ENCODE assay signal across 16 cellular contexts in genomic region chr3:44363591-44363990, GRCh38. TPM values are rescaled to one million over a fixed set of nuclear protein-coding genes. Genes with fewer than 3 reads are reported as not detected.
DNase-seq lines count a peak whose midpoint lies in the region; ATAC-seq, FAIRE-seq and TF ChIP-seq lines count a peak whose summit lies in the region.
"Had no signal": no experiment of that assay in that cellular context is flagged by ENCODE, and none has a peak within 500 bp of the region (broad histone marks: within the 10 kb centered on the region; RNA-seq: fewer than 3 reads in every experiment).

No MANE protein-coding gene starts in this region.

- SMC1A ChIA-PET in GM12878 (lab: Charles Lee; ENCODE audit: uncharacterized antibody, unreplicated experiment) = interaction anchor here (0.9 to 3.7 kb wide), 6 partner anchors 8 to 148 kb away, joined by 4 to 40 read pairs (median 4); partner anchors contain the start of gene TCAIM

- H3K36me3 Mint-ChIP-seq in nephron (ENCODE audit: low read depth) = peaks cover 20% of the 10 kb centered on the region
- H3K36me3 Mint-ChIP-seq: natural killer cell had no signal

- H3K9me3 Mint-ChIP-seq in nephron = no peaks in the 10 kb centered on the region
- H3K9me3 Mint-ChIP-seq: activated naive CD8-positive, alpha-beta T cell treated with anti-CD3 and anti-CD28 coated beads, Interleukin-2, amount 50 U/mL, for 24 hours; effector memory CD8-positive, alpha-beta T cell; natural killer cell had no signal

- RAD21 ChIA-PET in GM12878 (lab: Charles Lee; ENCODE audit: unreplicated experiment) = interaction anchor here (1.0 to 3.0 kb wide), 4 partner anchors 24 to 76 kb away, joined by 3 to 35 read pairs (median 8); partner anchors contain the start of gene TCAIM

- H3K27me3 ChIP-seq in GM12878 (replicated peaks in 1 of 2; ENCODE audit: control insufficient read depth in 2 of 2, insufficient read depth in 2 of 2, low read length in 1 of 2) = no peaks in the 10 kb centered on the region
- H3K27me3 ChIP-seq in Karpas-422 (ENCODE audit: low read length) = no peaks in the 10 kb centered on the region

- DNase-seq in GM12878 (ENCODE audit: low read depth, low spot score) = no peak
- no peak for DNase-seq in SHP77 (lab: John Stamatoyannopoulos, UW)
- no peak for DNase-seq in dermis blood vessel endothelial cell
- DNase-seq in Karpas-422 = no peak
- DNase-seq in GM03348 (ENCODE audit: low spot score) = no peak
- DNase-seq: activated CD4-positive, alpha-beta T cell treated with anti-CD3 and anti-CD28 coated beads, Interleukin-2, amount 50 U/mL, for 4 hours; activated naive CD8-positive, alpha-beta T cell treated with anti-CD3 and anti-CD28 coated beads, Interleukin-2, amount 50 U/mL, for 24 hours; caudate nucleus; effector memory CD8-positive, alpha-beta T cell; natural killer cell; NCI-H2081 treated with DMSO at 0.1 percent for 48 hours; NCI-H526 treated with DMSO at 0.1 percent for 48 hours had no signal

- no peaks in the 10 kb centered on the region for H3K27me3 Mint-ChIP-seq in nephron (ENCODE audit: low read depth)
- H3K27me3 Mint-ChIP-seq: activated naive CD8-positive, alpha-beta T cell treated with anti-CD3 and anti-CD28 coated beads, Interleukin-2, amount 50 U/mL, for 24 hours; effector memory CD8-positive, alpha-beta T cell had no signal

- no peak for TF ChIP-seq POLR2A in GM12878 (IDR thresholded peaks at IDR 0.05; ENCODE audit: low read depth, low read length)

- H3K4me1 Mint-ChIP-seq in nephron = peaks cover 8% of the 10 kb centered on the region
- H3K4me1 Mint-ChIP-seq: activated naive CD8-positive, alpha-beta T cell treated with anti-CD3 and anti-CD28 coated beads, Interleukin-2, amount 50 U/mL, for 24 hours had no signal

- CTCF ChIA-PET in GM12878 (lab: Yijun Ruan, JAX) = interaction anchor here (0.9 to 1.9 kb wide), 3 partner anchors 26 to 76 kb away, joined by 4 to 7 read pairs (median 6); partner anchors contain the start of gene TCAIM

- H2AFZ ChIP-seq in GM12878 (ENCODE audit: control insufficient read depth, low read depth, low read length) (no peak overlapping the region), Karpas-422 (ENCODE audit: low read length) (no peak overlapping the region)

- H3K4me1 ChIP-seq in GM12878 (ENCODE audit: control insufficient read depth, insufficient read depth, low read length) (no peaks in the 10 kb centered on the region), Karpas-422 (ENCODE audit: low read length) (no peaks in the 10 kb centered on the region)

- FAIRE-seq in GM12878 (lab: Jason Lieb, UNC) = no peak

- H3K27ac ChIP-seq in GM12878 (ENCODE audit: control insufficient read depth, insufficient read depth) (no peak overlapping the region), Karpas-422 (ENCODE audit: low read length) (no peak overlapping the region)

- TF ChIP-seq RAD21 in GM12878 (IDR thresholded peaks at IDR 0.05; ENCODE audit: insufficient read depth, low read depth, low read length) = no peak

- no peaks in the 10 kb centered on the region for H3K9me2 ChIP-seq in Karpas-422 (replicated peaks; ENCODE audit: insufficient read depth, low read length)

- WGBS in GM12878 (ENCODE audit: insufficient coverage, insufficient replicate concordance, low lambda C conversion rate, missing lambda C conversion rate) = 94% methylated on average over 1 of the region's 2 CpGs

- no TSS peak for BruUV-seq in GM12878 (replicated peaks; lab: Mats Ljungman, UMichigan)

- no peak for TF ChIP-seq EP300 in GM12878 (IDR thresholded peaks at IDR 0.05; ENCODE audit: borderline replicate concordance in 1 of 2, control insufficient read depth in 1 of 2, low read depth in 2 of 2, low read length in 2 of 2)

- H3K27ac Mint-ChIP-seq in nephron = peak overlapping the region; percentile 52 to 82 (median 75)
- H3K27ac Mint-ChIP-seq: activated naive CD8-positive, alpha-beta T cell treated with anti-CD3 and anti-CD28 coated beads, Interleukin-2, amount 50 U/mL, for 24 hours; effector memory CD8-positive, alpha-beta T cell; natural killer cell had no signal

- H3K36me3 ChIP-seq in GM12878 (ENCODE audit: control insufficient read depth in 2 of 2, insufficient read depth in 2 of 2, low read length in 1 of 2) = no peaks in the 10 kb centered on the region
- H3K36me3 ChIP-seq in Karpas-422 (ENCODE audit: insufficient read depth, low read length) = no peaks in the 10 kb centered on the region

- no peak overlapping the region for H3K4me2 ChIP-seq in GM12878 (ENCODE audit: control insufficient read depth, insufficient read depth)
- no peak overlapping the region for H3K4me2 ChIP-seq in Karpas-422 (ENCODE audit: low read depth, low read length, poor library complexity, severe bottlenecking)

- in situ Hi-C loops in GM12878 (cut with MboI) = no loop called here

- no peak overlapping the region for H3K4me3 Mint-ChIP-seq in nephron
- H3K4me3 Mint-ChIP-seq: activated naive CD8-positive, alpha-beta T cell treated with anti-CD3 and anti-CD28 coated beads, Interleukin-2, amount 50 U/mL, for 24 hours; effector memory CD8-positive, alpha-beta T cell; natural killer cell had no signal

- H3K79me2 ChIP-seq in GM12878 (ENCODE audit: control insufficient read depth, insufficient read depth, low read length) = no peaks in the 10 kb centered on the region
- H3K79me2 ChIP-seq in Karpas-422 (ENCODE audit: low read length) = no peaks in the 10 kb centered on the region

- POLR2A ChIA-PET in GM12878 (lab: Charles Lee) = interaction anchor here (0.7 to 2.2 kb wide), 7 partner anchors 10 to 76 kb away, joined by 4 to 10 read pairs (median 4); partner anchors contain the start of gene TCAIM

- H3K4me3 ChIP-seq in GM12878 = no peak overlapping the region
- H3K4me3 ChIP-seq in Karpas-422 (ENCODE audit: low read length) = no peak overlapping the region
- H3K4me3 ChIP-seq: lung had no signal

- ATAC-seq in GM18867 (IDR thresholded peaks at IDR 0.05; ENCODE audit: unreplicated experiment) = peak; percentile 52
- ATAC-seq in HG02588 (IDR thresholded peaks at IDR 0.05; ENCODE audit: unreplicated experiment) = peak; percentile 64
- ATAC-seq in GM12878 = peak; percentile 90
- ATAC-seq: activated naive CD8-positive, alpha-beta T cell treated with anti-CD3 and anti-CD28 coated beads, Interleukin-2, amount 50 U/mL, for 24 hours; effector memory CD8-positive, alpha-beta T cell; natural killer cell had no signal

- H3K9ac ChIP-seq in GM12878 (ENCODE audit: control insufficient read depth, insufficient read depth, low read length) = no peak overlapping the region
- no peak overlapping the region for H3K9ac ChIP-seq in Karpas-422 (ENCODE audit: low read length)

- no peak for TF ChIP-seq CTCF in GM12878 (IDR thresholded peaks at IDR 0.05 in 2 of 3, conservative IDR thresholded peaks at IDR 0.05 in 1 of 3; ENCODE audit: control insufficient read depth in 2 of 3, extremely low read depth in 1 of 3, insufficient read depth in 1 of 3, low read depth in 3 of 3, low read length in 3 of 3)
- TF ChIP-seq CTCF in nephron (IDR thresholded peaks at IDR 0.05; ENCODE audit: unreplicated experiment in 3 of 3) = no peak

- intact Hi-C loops in GM12878 (cut with micrococcal nuclease; ENCODE audit: unreplicated experiment) = no loop called here

- no peaks in the 10 kb centered on the region for H3K9me3 ChIP-seq in GM12878 (replicated peaks; ENCODE audit: control insufficient read depth, insufficient read depth, low read length)
- H3K9me3 ChIP-seq in Karpas-422 (ENCODE audit: low read length) = no peaks in the 10 kb centered on the region

- H4K20me1 ChIP-seq in GM12878 (ENCODE audit: control insufficient read depth, insufficient read depth) = no peaks in the 10 kb centered on the region
- H4K20me1 ChIP-seq in Karpas-422 (ENCODE audit: insufficient read depth, low read depth, low read length) = no peaks in the 10 kb centered on the region

TF ChIP-seq in GM12878, 131 proteins besides CTCF, POLR2A, EP300 and RAD21:
- TF ChIP-seq BRCA1 (IDR thresholded peaks at IDR 0.05; ENCODE audit: low read depth, low read length) (no peak), ZNF24 (IDR thresholded peaks at IDR 0.05) (peak; percentile 62), SMAD5 (IDR thresholded peaks at IDR 0.05; ENCODE audit: low read depth) (no peak)
TF ChIP-seq in GM12878: peak in this region for 1.

RNA-seq across cellular contexts. Expression of gene TCAIM, which starts 25.0 kb away (rescaled TPM):
- total RNA-seq in GM12878 (2013; cell fraction: nucleolus; rRNA removed) = 50.5 and 52.3 TPM in 2 replicates
- total RNA-seq in GM12878 (2014; rRNA removed) = 15.5 and 18.1 TPM in 2 replicates
- 18.8 and 20.6 TPM in 2 replicates for total RNA-seq in GM12878 (2014; rRNA removed; fragmentation: Illumina TruSeq; extraction: Trizol)
- total RNA-seq in GM12878 (2021) = 11.2 and 15.1 TPM in 2 replicates
- polyA plus RNA-seq in GM12878 (2011; ENCODE audit: low read depth) = 8.6 TPM
- polyA plus RNA-seq in GM12878 (2011; rRNA removed) = 22.9 and 36.3 TPM in 2 replicates
- 9.4 and 12.8 TPM in 2 replicates for polyA plus RNA-seq in GM12878 (2011; cell fraction: cytosol; rRNA removed)
- 7.2 and 7.9 TPM in 2 replicates for polyA plus RNA-seq in GM12878 (2011; cell fraction: nucleus; rRNA removed)
- polyA plus RNA-seq in GM12878 (2012) = 10.8 and 14.4 TPM in 2 replicates
- 16.9 and 22.4 TPM in 2 replicates for polyA plus RNA-seq in GM12878 (2014; fragmentation: Illumina TruSeq; extraction: Trizol)
- 10 to 100 TPM; 16.1 to 19.0 TPM for polyA plus RNA-seq in GM12878 (2014; fragmentation: Nextera tagmentation; extraction: Ambion mirVana)
- 9.2 and 14.5 TPM in 2 replicates for polyA plus RNA-seq in GM12878 (2014; rRNA removed)
- polyA plus RNA-seq in GM12878 (2016; fragmentation: Nextera tagmentation; extraction: Ambion mirVana) = 10 to 100 TPM; 21.2 to 21.8 TPM
- polyA minus RNA-seq in GM12878 (2011; rRNA and poly(A)+ RNA removed) = 17.4 and 20.1 TPM in 2 replicates
- 8.8 and 9.3 TPM in 2 replicates for polyA minus RNA-seq in GM12878 (2011; cell fraction: cytosol; rRNA and poly(A)+ RNA removed)
- polyA minus RNA-seq in GM12878 (2011; cell fraction: nucleus; rRNA and poly(A)+ RNA removed) = 15.8 and 20.5 TPM in 2 replicates
- total RNA-seq in dermis blood vessel endothelial cell = 25.4 and 31.6 TPM in 2 replicates
- total RNA-seq in Karpas-422 (2014; rRNA removed; shearing (Covaris generic); ENCODE audit: low replicate concordance) = 8.5 and 42.5 TPM in 2 replicates
